ENCODE assay signal across 1 cellular context in the genomic region with DNA sequence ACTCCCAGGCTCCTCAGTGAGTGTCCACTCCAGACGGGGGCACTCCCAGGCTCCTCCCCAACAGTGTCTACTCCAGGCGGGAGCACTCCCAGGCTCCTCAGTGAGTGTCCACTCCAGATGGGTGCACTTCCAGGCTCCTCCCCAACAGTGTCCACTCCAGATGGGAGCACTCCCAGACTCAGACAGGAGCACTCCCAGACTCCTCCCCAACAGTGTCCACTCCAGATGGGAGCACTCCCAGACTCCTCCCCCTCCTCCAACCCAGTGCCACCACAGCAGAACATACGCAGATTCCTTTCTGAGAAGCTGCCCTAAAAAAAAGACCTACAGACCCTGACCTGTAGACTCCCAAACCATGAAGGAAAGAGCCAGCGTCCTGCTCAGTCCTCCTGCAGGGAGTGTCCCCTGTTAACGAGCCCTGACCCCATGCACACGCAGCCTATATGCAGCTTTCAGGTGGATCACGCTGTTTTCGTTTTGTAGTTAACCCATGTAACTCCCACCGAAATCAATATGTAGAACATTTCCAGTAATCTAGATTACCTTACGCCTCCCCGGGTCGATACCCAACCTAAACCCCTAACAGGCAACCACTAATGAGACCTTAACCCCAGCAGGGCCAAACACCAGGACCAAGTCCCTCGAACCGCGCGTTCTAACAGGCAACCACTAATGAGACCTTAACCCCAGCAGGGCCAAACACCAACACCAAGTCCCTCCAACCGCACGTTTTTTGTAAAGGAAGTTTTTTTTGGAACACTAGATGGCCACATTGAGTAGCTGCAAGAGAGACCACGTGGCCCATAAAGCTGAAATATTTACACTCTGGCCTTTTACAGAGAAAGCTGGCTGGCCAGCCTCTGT.
A peak's percentile ranks its signal among the peaks of the same experiment; 100 is the strongest.
TF ChIP-seq lines count a peak whose summit lies in the region.

No MANE protein-coding gene starts in this region.

TF ChIP-seq in K562, 482 proteins besides CTCF, POLR2A, EP300 and RAD21 (continues in another document):
- no peak for TF ChIP-seq KAT2B (IDR thresholded peaks at IDR 0.05; ENCODE audit: low read depth, low read length)
- TF ChIP-seq WHSC1 (IDR thresholded peaks at IDR 0.05; ENCODE audit: low read length), result no peak
- 0 out of 2 replicates have a peak, but pooled peaks have one; percentile 32 for TF ChIP-seq DIDO1 (tag; IDR thresholded peaks at IDR 0.05; ENCODE audit: low read depth)
- TF ChIP-seq LCOR (CRISPR knock-in tag; IDR thresholded peaks at IDR 0.05), result no peak
- no peak for TF ChIP-seq CHD2 (IDR thresholded peaks at IDR 0.05; ENCODE audit: low read depth, low read length)
- TF ChIP-seq ETV5 (CRISPR knock-in tag; IDR thresholded peaks at IDR 0.05; ENCODE audit: low read depth), result no peak
- TF ChIP-seq, protein P1, sequence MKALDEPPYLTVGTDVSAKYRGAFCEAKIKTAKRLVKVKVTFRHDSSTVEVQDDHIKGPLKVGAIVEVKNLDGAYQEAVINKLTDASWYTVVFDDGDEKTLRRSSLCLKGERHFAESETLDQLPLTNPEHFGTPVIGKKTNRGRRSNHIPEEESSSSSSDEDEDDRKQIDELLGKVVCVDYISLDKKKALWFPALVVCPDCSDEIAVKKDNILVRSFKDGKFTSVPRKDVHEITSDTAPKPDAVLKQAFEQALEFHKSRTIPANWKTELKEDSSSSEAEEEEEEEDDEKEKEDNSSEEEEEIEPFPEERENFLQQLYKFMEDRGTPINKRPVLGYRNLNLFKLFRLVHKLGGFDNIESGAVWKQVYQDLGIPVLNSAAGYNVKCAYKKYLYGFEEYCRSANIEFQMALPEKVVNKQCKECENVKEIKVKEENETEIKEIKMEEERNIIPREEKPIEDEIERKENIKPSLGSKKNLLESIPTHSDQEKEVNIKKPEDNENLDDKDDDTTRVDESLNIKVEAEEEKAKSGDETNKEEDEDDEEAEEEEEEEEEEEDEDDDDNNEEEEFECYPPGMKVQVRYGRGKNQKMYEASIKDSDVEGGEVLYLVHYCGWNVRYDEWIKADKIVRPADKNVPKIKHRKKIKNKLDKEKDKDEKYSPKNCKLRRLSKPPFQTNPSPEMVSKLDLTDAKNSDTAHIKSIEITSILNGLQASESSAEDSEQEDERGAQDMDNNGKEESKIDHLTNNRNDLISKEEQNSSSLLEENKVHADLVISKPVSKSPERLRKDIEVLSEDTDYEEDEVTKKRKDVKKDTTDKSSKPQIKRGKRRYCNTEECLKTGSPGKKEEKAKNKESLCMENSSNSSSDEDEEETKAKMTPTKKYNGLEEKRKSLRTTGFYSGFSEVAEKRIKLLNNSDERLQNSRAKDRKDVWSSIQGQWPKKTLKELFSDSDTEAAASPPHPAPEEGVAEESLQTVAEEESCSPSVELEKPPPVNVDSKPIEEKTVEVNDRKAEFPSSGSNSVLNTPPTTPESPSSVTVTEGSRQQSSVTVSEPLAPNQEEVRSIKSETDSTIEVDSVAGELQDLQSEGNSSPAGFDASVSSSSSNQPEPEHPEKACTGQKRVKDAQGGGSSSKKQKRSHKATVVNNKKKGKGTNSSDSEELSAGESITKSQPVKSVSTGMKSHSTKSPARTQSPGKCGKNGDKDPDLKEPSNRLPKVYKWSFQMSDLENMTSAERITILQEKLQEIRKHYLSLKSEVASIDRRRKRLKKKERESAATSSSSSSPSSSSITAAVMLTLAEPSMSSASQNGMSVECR (CRISPR knock-in tag; IDR thresholded peaks at IDR 0.05), result no peak
- TF ChIP-seq TEAD1 (CRISPR knock-in tag; IDR thresholded peaks at IDR 0.05), result no peak
- TF ChIP-seq NCOR1 (IDR thresholded peaks at IDR 0.05), result no peak
- TF ChIP-seq, protein P2, sequence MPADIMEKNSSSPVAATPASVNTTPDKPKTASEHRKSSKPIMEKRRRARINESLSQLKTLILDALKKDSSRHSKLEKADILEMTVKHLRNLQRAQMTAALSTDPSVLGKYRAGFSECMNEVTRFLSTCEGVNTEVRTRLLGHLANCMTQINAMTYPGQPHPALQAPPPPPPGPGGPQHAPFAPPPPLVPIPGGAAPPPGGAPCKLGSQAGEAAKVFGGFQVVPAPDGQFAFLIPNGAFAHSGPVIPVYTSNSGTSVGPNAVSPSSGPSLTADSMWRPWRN (IDR thresholded peaks at IDR 0.05; ENCODE audit: low read depth), result no peak
- TF ChIP-seq ZNF696 (CRISPR knock-in tag; conservative IDR thresholded peaks at IDR 0.05), result no peak
- TF ChIP-seq, protein P3, sequence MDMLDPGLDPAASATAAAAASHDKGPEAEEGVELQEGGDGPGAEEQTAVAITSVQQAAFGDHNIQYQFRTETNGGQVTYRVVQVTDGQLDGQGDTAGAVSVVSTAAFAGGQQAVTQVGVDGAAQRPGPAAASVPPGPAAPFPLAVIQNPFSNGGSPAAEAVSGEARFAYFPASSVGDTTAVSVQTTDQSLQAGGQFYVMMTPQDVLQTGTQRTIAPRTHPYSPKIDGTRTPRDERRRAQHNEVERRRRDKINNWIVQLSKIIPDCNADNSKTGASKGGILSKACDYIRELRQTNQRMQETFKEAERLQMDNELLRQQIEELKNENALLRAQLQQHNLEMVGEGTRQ (CRISPR knock-in tag; IDR thresholded peaks at IDR 0.05), result peak; percentile 91
- TF ChIP-seq CHD1 (IDR thresholded peaks at IDR 0.05; ENCODE audit: low read length), result no peak
- TF ChIP-seq, protein P4, sequence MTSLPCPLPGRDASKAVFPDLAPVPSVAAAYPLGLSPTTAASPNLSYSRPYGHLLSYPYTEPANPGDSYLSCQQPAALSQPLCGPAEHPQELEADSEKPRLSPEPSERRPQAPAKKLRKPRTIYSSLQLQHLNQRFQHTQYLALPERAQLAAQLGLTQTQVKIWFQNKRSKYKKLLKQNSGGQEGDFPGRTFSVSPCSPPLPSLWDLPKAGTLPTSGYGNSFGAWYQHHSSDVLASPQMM (CRISPR knock-in tag; IDR thresholded peaks at IDR 0.05), result no peak
- TF ChIP-seq, protein P5, sequence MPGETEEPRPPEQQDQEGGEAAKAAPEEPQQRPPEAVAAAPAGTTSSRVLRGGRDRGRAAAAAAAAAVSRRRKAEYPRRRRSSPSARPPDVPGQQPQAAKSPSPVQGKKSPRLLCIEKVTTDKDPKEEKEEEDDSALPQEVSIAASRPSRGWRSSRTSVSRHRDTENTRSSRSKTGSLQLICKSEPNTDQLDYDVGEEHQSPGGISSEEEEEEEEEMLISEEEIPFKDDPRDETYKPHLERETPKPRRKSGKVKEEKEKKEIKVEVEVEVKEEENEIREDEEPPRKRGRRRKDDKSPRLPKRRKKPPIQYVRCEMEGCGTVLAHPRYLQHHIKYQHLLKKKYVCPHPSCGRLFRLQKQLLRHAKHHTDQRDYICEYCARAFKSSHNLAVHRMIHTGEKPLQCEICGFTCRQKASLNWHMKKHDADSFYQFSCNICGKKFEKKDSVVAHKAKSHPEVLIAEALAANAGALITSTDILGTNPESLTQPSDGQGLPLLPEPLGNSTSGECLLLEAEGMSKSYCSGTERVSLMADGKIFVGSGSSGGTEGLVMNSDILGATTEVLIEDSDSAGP (CRISPR knock-in tag; IDR thresholded peaks at IDR 0.05), result no peak
- no peak for TF ChIP-seq FOXK1 (CRISPR knock-in tag; IDR thresholded peaks at IDR 0.05; ENCODE audit: borderline replicate concordance)
- no peak for TF ChIP-seq NFE2 (IDR thresholded peaks at IDR 0.05; ENCODE audit: low read depth)
- TF ChIP-seq HMG20B (CRISPR knock-in tag; IDR thresholded peaks at IDR 0.05), result no peak
- TF ChIP-seq, protein P6, sequence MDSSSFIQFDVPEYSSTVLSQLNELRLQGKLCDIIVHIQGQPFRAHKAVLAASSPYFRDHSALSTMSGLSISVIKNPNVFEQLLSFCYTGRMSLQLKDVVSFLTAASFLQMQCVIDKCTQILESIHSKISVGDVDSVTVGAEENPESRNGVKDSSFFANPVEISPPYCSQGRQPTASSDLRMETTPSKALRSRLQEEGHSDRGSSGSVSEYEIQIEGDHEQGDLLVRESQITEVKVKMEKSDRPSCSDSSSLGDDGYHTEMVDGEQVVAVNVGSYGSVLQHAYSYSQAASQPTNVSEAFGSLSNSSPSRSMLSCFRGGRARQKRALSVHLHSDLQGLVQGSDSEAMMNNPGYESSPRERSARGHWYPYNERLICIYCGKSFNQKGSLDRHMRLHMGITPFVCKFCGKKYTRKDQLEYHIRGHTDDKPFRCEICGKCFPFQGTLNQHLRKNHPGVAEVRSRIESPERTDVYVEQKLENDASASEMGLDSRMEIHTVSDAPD (CRISPR knock-in tag; IDR thresholded peaks at IDR 0.05), result no peak
- TF ChIP-seq XRCC5 (IDR thresholded peaks at IDR 0.05; ENCODE audit: low read depth, low read length), result peak; percentile 67
- TF ChIP-seq, protein P7, sequence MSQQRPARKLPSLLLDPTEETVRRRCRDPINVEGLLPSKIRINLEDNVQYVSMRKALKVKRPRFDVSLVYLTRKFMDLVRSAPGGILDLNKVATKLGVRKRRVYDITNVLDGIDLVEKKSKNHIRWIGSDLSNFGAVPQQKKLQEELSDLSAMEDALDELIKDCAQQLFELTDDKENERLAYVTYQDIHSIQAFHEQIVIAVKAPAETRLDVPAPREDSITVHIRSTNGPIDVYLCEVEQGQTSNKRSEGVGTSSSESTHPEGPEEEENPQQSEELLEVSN (IDR thresholded peaks at IDR 0.05; ENCODE audit: borderline replicate concordance in 1 of 2, extremely low read depth in 1 of 2, insufficient read depth in 1 of 2, insufficient read length in 1 of 2, low read depth in 1 of 2, low read length in 1 of 2, poor library complexity in 1 of 2, severe bottlenecking in 1 of 2), result peak; percentile 35 to 48
- TF ChIP-seq, protein P8, sequence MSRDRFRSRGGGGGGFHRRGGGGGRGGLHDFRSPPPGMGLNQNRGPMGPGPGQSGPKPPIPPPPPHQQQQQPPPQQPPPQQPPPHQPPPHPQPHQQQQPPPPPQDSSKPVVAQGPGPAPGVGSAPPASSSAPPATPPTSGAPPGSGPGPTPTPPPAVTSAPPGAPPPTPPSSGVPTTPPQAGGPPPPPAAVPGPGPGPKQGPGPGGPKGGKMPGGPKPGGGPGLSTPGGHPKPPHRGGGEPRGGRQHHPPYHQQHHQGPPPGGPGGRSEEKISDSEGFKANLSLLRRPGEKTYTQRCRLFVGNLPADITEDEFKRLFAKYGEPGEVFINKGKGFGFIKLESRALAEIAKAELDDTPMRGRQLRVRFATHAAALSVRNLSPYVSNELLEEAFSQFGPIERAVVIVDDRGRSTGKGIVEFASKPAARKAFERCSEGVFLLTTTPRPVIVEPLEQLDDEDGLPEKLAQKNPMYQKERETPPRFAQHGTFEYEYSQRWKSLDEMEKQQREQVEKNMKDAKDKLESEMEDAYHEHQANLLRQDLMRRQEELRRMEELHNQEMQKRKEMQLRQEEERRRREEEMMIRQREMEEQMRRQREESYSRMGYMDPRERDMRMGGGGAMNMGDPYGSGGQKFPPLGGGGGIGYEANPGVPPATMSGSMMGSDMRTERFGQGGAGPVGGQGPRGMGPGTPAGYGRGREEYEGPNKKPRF (IDR thresholded peaks at IDR 0.05; ENCODE audit: low read depth, low read length), result no peak
- peak; percentile 29; the same call in 1 of the 2 replicates for TF ChIP-seq RBFOX2 (IDR thresholded peaks at IDR 0.05; ENCODE audit: low read depth, low read length)
- TF ChIP-seq SIRT6 (IDR thresholded peaks at IDR 0.05; ENCODE audit: low read depth, low read length), result no peak
- TF ChIP-seq ZNF444 (CRISPR knock-in tag; IDR thresholded peaks at IDR 0.05), result no peak
- TF ChIP-seq TCFL5 (CRISPR knock-in tag; conservative IDR thresholded peaks at IDR 0.05), result no peak
- no peak for TF ChIP-seq ZNF224 (CRISPR knock-in tag; IDR thresholded peaks at IDR 0.05)
- no peak for TF ChIP-seq POLR3A (IDR thresholded peaks at IDR 0.05; ENCODE audit: borderline replicate concordance, extremely low read depth, insufficient read depth, insufficient read length)
- no peak for TF ChIP-seq HNRNPLL (IDR thresholded peaks at IDR 0.05; ENCODE audit: low read depth, low read length, poor library complexity, severe bottlenecking)
- no peak for TF ChIP-seq MEF2A (IDR thresholded peaks at IDR 0.05; ENCODE audit: control insufficient read depth, low read depth, low read length)
- TF ChIP-seq HDAC3 (IDR thresholded peaks at IDR 0.05; ENCODE audit: borderline replicate concordance, partially characterized antibody), result no peak
- TF ChIP-seq NFYB (IDR thresholded peaks at IDR 0.05; ENCODE audit: extremely low read depth, insufficient read length), result no peak
- TF ChIP-seq NR2F6 (CRISPR knock-in tag; IDR thresholded peaks at IDR 0.05), result no peak
- TF ChIP-seq, protein P9, sequence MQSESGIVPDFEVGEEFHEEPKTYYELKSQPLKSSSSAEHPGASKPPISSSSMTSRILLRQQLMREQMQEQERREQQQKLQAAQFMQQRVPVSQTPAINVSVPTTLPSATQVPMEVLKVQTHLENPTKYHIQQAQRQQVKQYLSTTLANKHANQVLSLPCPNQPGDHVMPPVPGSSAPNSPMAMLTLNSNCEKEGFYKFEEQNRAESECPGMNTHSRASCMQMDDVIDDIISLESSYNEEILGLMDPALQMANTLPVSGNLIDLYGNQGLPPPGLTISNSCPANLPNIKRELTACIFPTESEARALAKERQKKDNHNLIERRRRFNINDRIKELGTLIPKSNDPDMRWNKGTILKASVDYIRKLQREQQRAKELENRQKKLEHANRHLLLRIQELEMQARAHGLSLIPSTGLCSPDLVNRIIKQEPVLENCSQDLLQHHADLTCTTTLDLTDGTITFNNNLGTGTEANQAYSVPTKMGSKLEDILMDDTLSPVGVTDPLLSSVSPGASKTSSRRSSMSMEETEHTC (IDR thresholded peaks at IDR 0.05), result no peak
- no peak for TF ChIP-seq ZNF3 (CRISPR knock-in tag; IDR thresholded peaks at IDR 0.05)
- peak; percentile 96 for TF ChIP-seq ZNF263 (CRISPR knock-in tag; IDR thresholded peaks at IDR 0.05; ENCODE audit: borderline replicate concordance)
- TF ChIP-seq CBX3 (IDR thresholded peaks at IDR 0.05; ENCODE audit: borderline replicate concordance in 1 of 2, low read length in 2 of 2), result peak in 1 of 2 experiments; percentile 16; a peak in 1 of 3 replicates
- no peak for TF ChIP-seq NRF1 (conservative IDR thresholded peaks at IDR 0.05 in 1 of 2, IDR thresholded peaks at IDR 0.05 in 1 of 2)
- no peak for TF ChIP-seq ZNF766 (CRISPR knock-in tag; conservative IDR thresholded peaks at IDR 0.05)
- TF ChIP-seq FOXJ2 (tag; IDR thresholded peaks at IDR 0.05), result no peak
- no peak for TF ChIP-seq COPS2 (conservative IDR thresholded peaks at IDR 0.05)
